ENCODE assay signal across 27 cellular contexts in the genomic region with DNA sequence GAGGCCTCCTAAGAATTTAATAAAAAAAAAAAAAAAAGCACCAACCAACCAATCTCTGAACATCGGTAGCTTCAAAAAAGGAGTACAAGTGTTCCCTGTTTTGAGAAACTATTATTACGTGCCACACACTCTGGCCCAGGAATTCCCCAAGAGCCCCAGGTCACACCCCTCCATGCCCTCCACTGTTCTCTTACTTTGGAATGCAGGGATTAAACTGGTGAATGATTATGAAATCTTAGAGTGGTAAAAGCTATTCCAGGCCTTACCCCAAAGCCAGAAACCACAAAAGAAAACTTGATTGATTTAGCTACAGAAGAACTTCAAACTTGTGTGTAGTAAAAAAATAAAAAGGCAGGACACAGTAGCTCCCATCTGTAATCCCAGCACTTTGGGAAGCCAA. TPM values are rescaled to one million over a fixed set of nuclear protein-coding genes. Genes with fewer than 3 reads are reported as not detected.
DNase-seq lines count a peak whose midpoint lies in the region; ATAC-seq and TF ChIP-seq lines count a peak whose summit lies in the region.
"Had no signal": no experiment of that assay in that cellular context is flagged by ENCODE, and none has a peak within 500 bp of the region (broad histone marks: within the 10 kb centered on the region; RNA-seq: fewer than 3 reads in every experiment).

No MANE protein-coding gene starts in this region.

- H3K27me3 ChIP-seq in esophagus muscularis mucosa = no peaks in the 10 kb centered on the region
- H3K27me3 ChIP-seq: esophagus squamous epithelium had no signal

- no peaks in the 10 kb centered on the region for H3K36me3 ChIP-seq in esophagus muscularis mucosa
- H3K36me3 ChIP-seq: esophagus squamous epithelium had no signal

- H3K4me1 ChIP-seq in esophagus muscularis mucosa = peaks cover 12 to 25% (median 21%) of the 10 kb centered on the region in 4 donors

- 86% methylated on average over 2 of the region's 2 CpGs for WGBS in esophagus muscularis mucosa

- no peaks in the 10 kb centered on the region for H3K9me3 ChIP-seq in esophagus muscularis mucosa
- H3K9me3 ChIP-seq: Caco-2, esophagus squamous epithelium had no signal

- ATAC-seq in GM18867 (IDR thresholded peaks at IDR 0.05; ENCODE audit: unreplicated experiment) = no peak
- ATAC-seq: activated CD8-positive, alpha-beta T cell treated with anti-CD3 and anti-CD28 coated beads, Interleukin-2, amount 10 ng/mL, durations not matched to agents 7 days and 5 days; activated naive CD4-positive, alpha-beta T cell treated with anti-CD3 and anti-CD28 coated beads, Interleukin-2, amount 50 U/mL, for 72 hours; activated T-cell treated with anti-CD3 and anti-CD28 coated beads, Interleukin-2, amount 50 U/mL, for 72 hours; sciatic nerve; stimulated activated naive CD8-positive, alpha-beta T cell treated with anti-CD3 and anti-CD28 coated beads, Interleukin-15, amount 100 ng/mL, for 72 hours had no signal

- TF ChIP-seq EP300 in esophagus muscularis mucosa (IDR thresholded peaks at IDR 0.05) = no peak

- DNase-seq in EH (ENCODE audit: low read depth) = peak; percentile 37
- peak; percentile 49 for DNase-seq in SW480 (ENCODE audit: low spot score)
- peak; percentile 62 for DNase-seq in fibroblast of the aortic adventitia (ENCODE audit: low read depth)
- peak; percentile 92 for DNase-seq in renal cortical epithelial cell (ENCODE audit: low read depth)
- DNase-seq in HEK293T (ENCODE audit: extremely low spot score) = no peak
- no peak for DNase-seq in activated effector memory CD4-positive, alpha-beta T cell treated with Interleukin-2 at 50 U/mL for 16 hours
- no peak for DNase-seq in esophagus muscularis mucosa (ENCODE audit: extremely low spot score)
- DNase-seq: activated CD4-positive, CD25-positive, alpha-beta regulatory T cell; activated CD8-positive, alpha-beta T cell treated with anti-CD3 and anti-CD28 coated beads, Interleukin-2, amount 10 ng/mL, durations not matched to agents 7 days and 5 days; activated T-cell treated with anti-CD3 and anti-CD28 coated beads, Interleukin-2, amount 50 U/mL, for 72 hours; Caco-2; esophagus squamous epithelium; HFFc6; kidney; NCI-H1105 treated with DMSO at 0.1 percent for 48 hours; NCI-H2107; NCI-H524; occipital lobe; SHP77; stimulated activated naive CD8-positive, alpha-beta T cell treated with anti-CD3 and anti-CD28 coated beads, Interleukin-15, amount 100 ng/mL, for 72 hours; T-helper 2 cell had no signal

- H3K4me3 ChIP-seq in fibroblast of the aortic adventitia (ENCODE audit: low read depth, low read length) (no peak overlapping the region), esophagus muscularis mucosa (no peak overlapping the region)
- H3K4me3 ChIP-seq: esophagus squamous epithelium had no signal

- TF ChIP-seq CTCF in fibroblast of the aortic adventitia (IDR thresholded peaks at IDR 0.05; ENCODE audit: insufficient read depth, low read length) (no peak), esophagus muscularis mucosa (IDR thresholded peaks at IDR 0.05) (no peak)

- POLR2A ChIA-PET in HEK293T (lab: Yijun Ruan, JAX) = no interaction called here

- no peak overlapping the region for H3K27ac ChIP-seq in esophagus muscularis mucosa (replicated peaks in 1 of 4)
- H3K27ac ChIP-seq: esophagus squamous epithelium had no signal

- TF ChIP-seq POLR2A in esophagus muscularis mucosa (IDR thresholded peaks at IDR 0.05; ENCODE audit: low read depth) = no peak

- CTCF ChIA-PET in HEK293T (lab: Yijun Ruan, JAX) = no interaction called here

- intact Hi-C loops in esophagus muscularis mucosa (cut with DNase I) = no loop called here

TF ChIP-seq in HEK293T, 16 proteins besides CTCF, POLR2A, EP300 and RAD21:
- TF ChIP-seq NFRKB (IDR thresholded peaks at IDR 0.05) (no peak), ARNT (IDR thresholded peaks at IDR 0.05) (no peak), TARDBP (IDR thresholded peaks at IDR 0.05) (no peak), SUZ12 (IDR thresholded peaks at IDR 0.05) (no peak), BHLHE40 (IDR thresholded peaks at IDR 0.05; ENCODE audit: borderline replicate concordance) (no peak), L3MBTL2 (conservative IDR thresholded peaks at IDR 0.05) (no peak), FOXM1 (IDR thresholded peaks at IDR 0.05; ENCODE audit: borderline replicate concordance) (no peak), ZNF384 (IDR thresholded peaks at IDR 0.05) (no peak), LEF1 (IDR thresholded peaks at IDR 0.05; ENCODE audit: borderline replicate concordance) (no peak), CTBP1 (IDR thresholded peaks at IDR 0.05; ENCODE audit: borderline replicate concordance) (no peak), ELF4 (IDR thresholded peaks at IDR 0.05) (no peak), FOXK2 (IDR thresholded peaks at IDR 0.05) (no peak), HDGF (IDR thresholded peaks at IDR 0.05; ENCODE audit: borderline replicate concordance) (no peak), FOXA1 (IDR thresholded peaks at IDR 0.05) (no peak), SP1 (IDR thresholded peaks at IDR 0.05) (no peak)
- TF ChIP-seq, protein P1, sequence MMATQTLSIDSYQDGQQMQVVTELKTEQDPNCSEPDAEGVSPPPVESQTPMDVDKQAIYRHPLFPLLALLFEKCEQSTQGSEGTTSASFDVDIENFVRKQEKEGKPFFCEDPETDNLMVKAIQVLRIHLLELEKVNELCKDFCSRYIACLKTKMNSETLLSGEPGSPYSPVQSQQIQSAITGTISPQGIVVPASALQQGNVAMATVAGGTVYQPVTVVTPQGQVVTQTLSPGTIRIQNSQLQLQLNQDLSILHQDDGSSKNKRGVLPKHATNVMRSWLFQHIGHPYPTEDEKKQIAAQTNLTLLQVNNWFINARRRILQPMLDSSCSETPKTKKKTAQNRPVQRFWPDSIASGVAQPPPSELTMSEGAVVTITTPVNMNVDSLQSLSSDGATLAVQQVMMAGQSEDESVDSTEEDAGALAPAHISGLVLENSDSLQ (IDR thresholded peaks at IDR 0.05) = no peak

RNA-seq across cellular contexts. Expression of a gene that starts 2.6 kb away (rescaled TPM):
- 2.8 and 5.2 TPM in 2 replicates for total RNA-seq in fibroblast of the aortic adventitia (ENCODE audit: low replicate concordance)
- total RNA-seq in renal cortical epithelial cell = 22.7 and 32.7 TPM in 2 replicates
- total RNA-seq in esophagus muscularis mucosa = 10 to 100 TPM in 3 of 4 donors, 1 to 10 TPM in 1; 10.0 to 31.1 (median 18.2) TPM
- total RNA-seq: activated CD8-positive, alpha-beta T cell treated with anti-CD3 and anti-CD28 coated beads, Interleukin-2, amount 10 ng/mL, durations not matched to agents 7 days and 5 days had no signal

RNA-seq across cellular contexts. Expression of a gene that starts 23.5 kb away (rescaled TPM):
- total RNA-seq in fibroblast of the aortic adventitia (ENCODE audit: low replicate concordance) = 5.5 and 21.4 TPM in 2 replicates
- total RNA-seq in renal cortical epithelial cell = 13.4 and 16.8 TPM in 2 replicates
- total RNA-seq in esophagus muscularis mucosa = 10 to 100 TPM; 19.5 to 47.3 (median 37.9) TPM

RNA-seq across cellular contexts. Expression of a gene that starts 44.3 kb away (rescaled TPM):
- total RNA-seq in fibroblast of the aortic adventitia (ENCODE audit: low replicate concordance) (not detected in 2 replicates), renal cortical epithelial cell (not detected in 2 replicates), esophagus muscularis mucosa (not detected)
- total RNA-seq: activated CD8-positive, alpha-beta T cell treated with anti-CD3 and anti-CD28 coated beads, Interleukin-2, amount 10 ng/mL, durations not matched to agents 7 days and 5 days; activated naive CD4-positive, alpha-beta T cell treated with anti-CD3 and anti-CD28 coated beads, Interleukin-2, amount 50 U/mL, for 72 hours; activated T-cell treated with anti-CD3 and anti-CD28 coated beads, Interleukin-2, amount 50 U/mL, for 72 hours; Caco-2; dermis microvascular lymphatic vessel endothelial cell; esophagus squamous epithelium; kidney; mesothelial cell of epicardium; occipital lobe; sciatic nerve; urinary bladder had no signal

Comparison
In these comparisons a context has a peak if more than half of its experiments do, and no peak if none do; other contexts are left out.
1. DNase-seq: peak in EH (single experiment), SW480 (single experiment), fibroblast of the aortic adventitia (single experiment) and renal cortical epithelial cell (single experiment); none in HEK293T (single experiment), activated effector memory CD4-positive, alpha-beta T cell treated with Interleukin-2 at 50 U/mL for 16 hours (single experiment) and esophagus muscularis mucosa (single experiment).